ENCODE assay signal across 9 cellular contexts in genomic region chr10:23994459-23995046, GRCh38.
DNase-seq lines count a peak whose midpoint lies in the region; ATAC-seq, FAIRE-seq and TF ChIP-seq lines count a peak whose summit lies in the region.
"Had no signal": no experiment of that assay in that cellular context is flagged by ENCODE, and none has a peak within 500 bp of the region (broad histone marks: within the 10 kb centered on the region; RNA-seq: fewer than 3 reads in every experiment).

No MANE protein-coding gene starts in this region.

- POLR2A ChIA-PET in A549 (lab: Yijun Ruan, JAX), result no interaction called here
- POLR2A ChIA-PET in PC-3 (lab: Charles Lee; ENCODE audit: unreplicated experiment), result no interaction called here

- DNase-seq in A549 (ENCODE audit: low read depth in 1 of 2, low spot score in 1 of 2) (peak; percentile 15 to 52), GM06990 (ENCODE audit: extremely low read depth, insufficient read length) (peak; percentile 24), PC-3 (peak; percentile 69), dorsolateral prefrontal cortex (peak in 5 of 10 donors; percentile 20 to 67 (median 49)), lower lobe of right lung (peak; percentile 46), type B pancreatic cell (ENCODE audit: extremely low spot score, unreplicated experiment) (peak; percentile 73)

- H3K36me3 ChIP-seq in GM06990 (ENCODE audit: control insufficient read depth, insufficient read depth, low read length) (no peaks in the 10 kb centered on the region), PC-3 (ENCODE audit: low read depth, low read length) (no peaks in the 10 kb centered on the region; the same call in 1 of the 2 replicates), lower lobe of right lung (no peaks in the 10 kb centered on the region)

- H3K4me3 ChIP-seq in A549 (no peak overlapping the region), GM06990 (replicated peaks; ENCODE audit: low read depth, low read length) (no peak overlapping the region), PC-3 (ENCODE audit: low read length) (no peak overlapping the region), dorsolateral prefrontal cortex (peak overlapping the region in 1 of 59 donors; percentile 9), lower lobe of right lung (no peak overlapping the region)

- H3K9me3 ChIP-seq in A549, result no peaks in the 10 kb centered on the region
- H3K9me3 ChIP-seq in PC-3 (ENCODE audit: low read length), result no peaks in the 10 kb centered on the region
- H3K9me3 ChIP-seq in lower lobe of right lung, result no peaks in the 10 kb centered on the region

- no peak for TF ChIP-seq EP300 in A549 (IDR thresholded peaks at IDR 0.05)

- intact Hi-C loops in PC-3 (cut with micrococcal nuclease) (loop anchor here (1.0 to 2.0 kb wide), 4 partner anchors 202 to 563 kb away; no protein-coding TSS in a partner anchor), dorsolateral prefrontal cortex (cut with DNase I) (loop anchor here (2.0 to 10.0 kb wide), 4 partner anchors 200 to 530 kb away; no protein-coding TSS in a partner anchor), lower lobe of right lung (cut with DNase I) (no loop called here)

- CTCF ChIA-PET in A549 (lab: Yijun Ruan, JAX) (interaction anchor here (0.6 to 3.0 kb wide), 41 partner anchors 10 to 837 kb away, joined by 3 to 37 read pairs (median 4); no protein-coding TSS in a partner anchor), PC-3 (lab: Charles Lee) (interaction anchor here (0.6 to 0.7 kb wide), 3 partner anchors 67 to 385 kb away, joined by 3 to 7 read pairs (median 5); no protein-coding TSS in a partner anchor)

- ATAC-seq in A549, result peak; percentile 66 to 78; a peak in 5 of 6 replicates
- peak; percentile 72 for ATAC-seq in HG03103 (IDR thresholded peaks at IDR 0.05; ENCODE audit: low read depth, unreplicated experiment)
- peak; percentile 57; the same call in 1 of the 2 replicates for ATAC-seq in PC-3
- peak; percentile 75 to 79 for ATAC-seq in lower lobe of right lung
- no peak for ATAC-seq in GM19328 (IDR thresholded peaks at IDR 0.05; ENCODE audit: unreplicated experiment)
- ATAC-seq: naive thymus-derived CD4-positive, alpha-beta T cell had no signal

- H3K4me3 Mint-ChIP-seq in type B pancreatic cell, result no peak overlapping the region
- H3K4me3 Mint-ChIP-seq: naive thymus-derived CD4-positive, alpha-beta T cell had no signal

- no peaks in the 10 kb centered on the region for H3K36me3 Mint-ChIP-seq in type B pancreatic cell
- H3K36me3 Mint-ChIP-seq: naive thymus-derived CD4-positive, alpha-beta T cell had no signal

- peak overlapping the region; percentile 67 for H3K27ac Mint-ChIP-seq in type B pancreatic cell
- H3K27ac Mint-ChIP-seq: naive thymus-derived CD4-positive, alpha-beta T cell had no signal

- no peaks in the 10 kb centered on the region for H3K9me3 Mint-ChIP-seq in type B pancreatic cell

- H4K20me1 ChIP-seq in PC-3 (ENCODE audit: low read length), result no peaks in the 10 kb centered on the region

- H3K4me1 ChIP-seq in A549, result no peaks in the 10 kb centered on the region
- H3K4me1 ChIP-seq in PC-3 (ENCODE audit: insufficient read depth, low read length), result no peaks in the 10 kb centered on the region
- H3K4me1 ChIP-seq in lower lobe of right lung, result no peaks in the 10 kb centered on the region

- H3K27ac ChIP-seq in A549 (no peak overlapping the region), PC-3 (ENCODE audit: low read length) (no peak overlapping the region), dorsolateral prefrontal cortex (no peak overlapping the region), lower lobe of right lung (no peak overlapping the region)

- H3K27me3 ChIP-seq in GM06990 (replicated peaks; ENCODE audit: control insufficient read depth, insufficient read depth, low read length), result no peaks in the 10 kb centered on the region
- H3K27me3 ChIP-seq in PC-3 (ENCODE audit: low read length), result peaks cover 20% of the 10 kb centered on the region
- no peaks in the 10 kb centered on the region for H3K27me3 ChIP-seq in dorsolateral prefrontal cortex
- H3K27me3 ChIP-seq in lower lobe of right lung (ENCODE audit: low read depth), result no peaks in the 10 kb centered on the region

- no peak overlapping the region for H3K9ac ChIP-seq in PC-3 (ENCODE audit: low read length)

- TF ChIP-seq POLR2A in A549 (IDR thresholded peaks at IDR 0.05; ENCODE audit: low read length), result no peak

- BruUV-seq in PC-3 (replicated peaks; lab: Mats Ljungman, UMichigan), result no TSS peak

- peaks cover 14% of the 10 kb centered on the region for H3K4me1 Mint-ChIP-seq in type B pancreatic cell (ENCODE audit: unreplicated experiment)
- H3K4me1 Mint-ChIP-seq: naive thymus-derived CD4-positive, alpha-beta T cell had no signal

- H3K4me2 ChIP-seq in A549 (no peak overlapping the region), PC-3 (ENCODE audit: low read length) (no peak overlapping the region)

- no peaks in the 10 kb centered on the region for H3K79me2 ChIP-seq in PC-3 (ENCODE audit: low read length)

- peak; percentile 62 to 83 for TF ChIP-seq RAD21 in A549 (conservative IDR thresholded peaks at IDR 0.05 in 1 of 2, IDR thresholded peaks at IDR 0.05 in 1 of 2)

- peaks cover 4% of the 10 kb centered on the region for H3K27me3 Mint-ChIP-seq in type B pancreatic cell

- no peak overlapping the region for H2AFZ ChIP-seq in PC-3 (ENCODE audit: low read length)

- TF ChIP-seq CTCF in A549 (IDR thresholded peaks at IDR 0.05), result peak; percentile 60
- peak; percentile 81 for TF ChIP-seq CTCF in GM06990 (IDR thresholded peaks at IDR 0.05; ENCODE audit: insufficient read depth, low read length, poor library complexity, severe bottlenecking)
- TF ChIP-seq CTCF in PC-3 (conservative IDR thresholded peaks at IDR 0.05; ENCODE audit: low read depth, low read length), result peak; percentile 86
- peak; percentile 45 to 90 (median 81) for TF ChIP-seq CTCF in dorsolateral prefrontal cortex (IDR thresholded peaks at IDR 0.05 in 54 of 56, conservative IDR thresholded peaks at IDR 0.05 in 2 of 56; ENCODE audit: low read depth in 1 of 56, partially characterized antibody in 56 of 56)
- TF ChIP-seq CTCF in lower lobe of right lung (IDR thresholded peaks at IDR 0.05), result peak; percentile 82
- TF ChIP-seq CTCF in type B pancreatic cell (conservative IDR thresholded peaks at IDR 0.05), result peak; percentile 92

- FAIRE-seq in A549 (lab: Jason Lieb, UNC), result peak; percentile 73

- no peaks in the 10 kb centered on the region for H3F3A ChIP-seq in PC-3 (ENCODE audit: low read length, unreplicated experiment)

- H3K9me2 ChIP-seq in PC-3 (replicated peaks; ENCODE audit: low read length), result no peaks in the 10 kb centered on the region

- WGBS in A549 (ENCODE audit: missing lambda C conversion rate), result 2% methylated on average over 6 of the region's 6 CpGs

TF ChIP-seq in A549, 52 proteins besides CTCF, POLR2A, EP300 and RAD21:
- TF ChIP-seq PHF8 (IDR thresholded peaks at IDR 0.05; ENCODE audit: borderline replicate concordance, low read depth) (no peak), SMC3 (IDR thresholded peaks at IDR 0.05) (peak; percentile 70), NR3C1 (IDR thresholded peaks at IDR 0.05) (no peak), E2F6 (IDR thresholded peaks at IDR 0.05; ENCODE audit: borderline replicate concordance, low read depth) (no peak)
